In genomic region chr1:150507912-150508864, GRCh38 we compare ENCODE assay signal across 8 cellular contexts. TPM values are rescaled to one million over a fixed set of nuclear protein-coding genes. Genes with fewer than 3 reads are reported as not detected.
DNase-seq lines count a peak whose midpoint lies in the region; ATAC-seq and TF ChIP-seq lines count a peak whose summit lies in the region.

Gene ECM1, plus strand, starts transcription at chr1:150508109. Its CDS starts 101 bp downstream, at chr1:150508210.

- peak within 1 kb of the TSS; percentile 46 for H3K4me3 Mint-ChIP-seq in type B pancreatic cell

- TF ChIP-seq CTCF in brain microvascular endothelial cell (IDR thresholded peaks at IDR 0.05; ENCODE audit: low read depth, low read length, missing control alignments): no peak
- TF ChIP-seq CTCF in type B pancreatic cell (conservative IDR thresholded peaks at IDR 0.05): no peak

- ATAC-seq in left lobe of liver (peak; percentile 53), HG03378 (IDR thresholded peaks at IDR 0.05; ENCODE audit: unreplicated experiment) (no peak)

- H3K27ac Mint-ChIP-seq in type B pancreatic cell: peak within 1 kb of the TSS; percentile 77

- H3K9me3 Mint-ChIP-seq in type B pancreatic cell: no peaks in the 10 kb centered on the region

- peaks cover 19% of the 10 kb centered on the region for H3K36me3 ChIP-seq in brain microvascular endothelial cell (replicated peaks)

- DNase-seq in AG08396 (ENCODE audit: low spot score): peak; percentile 88
- peak; percentile 72 to 88 for DNase-seq in Kasumi-1 (lab: John Stamatoyannopoulos, UW)
- peak; percentile 76 for DNase-seq in brain microvascular endothelial cell
- DNase-seq in left lobe of liver (ENCODE audit: low spot score): no peak
- DNase-seq in type B pancreatic cell (ENCODE audit: extremely low spot score, unreplicated experiment): no peak
- DNase-seq in stimulated activated CD8-positive, alpha-beta memory T cell treated with anti-CD3 and anti-CD28 coated beads, Interleukin-4, amount 100 ng/mL, for 48 hours: no peak
- no peak for DNase-seq in NCI-H2107 (lab: John Stamatoyannopoulos, UW)

- H3K27me3 ChIP-seq in brain microvascular endothelial cell (replicated peaks): no peaks in the 10 kb centered on the region

- peaks cover 31% of the 10 kb centered on the region for H3K36me3 Mint-ChIP-seq in type B pancreatic cell

- H3K4me1 Mint-ChIP-seq in type B pancreatic cell (ENCODE audit: unreplicated experiment): peaks cover 25% of the 10 kb centered on the region

- H3K27me3 Mint-ChIP-seq in type B pancreatic cell: no peaks in the 10 kb centered on the region

- in situ Hi-C loops in brain microvascular endothelial cell (cut with HindIII; ENCODE audit: low pct_ligation_motif_present, low sequenced_read_pairs): no loop called here

- H3K4me3 ChIP-seq in brain microvascular endothelial cell (ENCODE audit: low read depth, low read length): peak within 1 kb of the TSS; percentile 48

- H3K27ac ChIP-seq in brain microvascular endothelial cell: peak within 1 kb of the TSS; percentile 14

RNA-seq across cellular contexts. Expression of gene ECM1, which starts in this region (rescaled TPM):
- total RNA-seq in left lobe of liver (15.3 TPM), type B pancreatic cell (ENCODE audit: low replicate concordance) (31.5 and 33.8 TPM in 2 replicates)

Comparison
In these comparisons a context has a peak if more than half of its experiments do, and no peak if none do; other contexts are left out.
1. DNase-seq: peak in AG08396 (single experiment), Kasumi-1 (2 of 2) and brain microvascular endothelial cell (single experiment); none in left lobe of liver (single experiment), type B pancreatic cell (single experiment), stimulated activated CD8-positive, alpha-beta memory T cell treated with anti-CD3 and anti-CD28 coated beads, Interleukin-4, amount 100 ng/mL, for 48 hours (single experiment) and NCI-H2107 (single experiment).